ENCODE assay signal across 19 cellular contexts in the genomic region with DNA sequence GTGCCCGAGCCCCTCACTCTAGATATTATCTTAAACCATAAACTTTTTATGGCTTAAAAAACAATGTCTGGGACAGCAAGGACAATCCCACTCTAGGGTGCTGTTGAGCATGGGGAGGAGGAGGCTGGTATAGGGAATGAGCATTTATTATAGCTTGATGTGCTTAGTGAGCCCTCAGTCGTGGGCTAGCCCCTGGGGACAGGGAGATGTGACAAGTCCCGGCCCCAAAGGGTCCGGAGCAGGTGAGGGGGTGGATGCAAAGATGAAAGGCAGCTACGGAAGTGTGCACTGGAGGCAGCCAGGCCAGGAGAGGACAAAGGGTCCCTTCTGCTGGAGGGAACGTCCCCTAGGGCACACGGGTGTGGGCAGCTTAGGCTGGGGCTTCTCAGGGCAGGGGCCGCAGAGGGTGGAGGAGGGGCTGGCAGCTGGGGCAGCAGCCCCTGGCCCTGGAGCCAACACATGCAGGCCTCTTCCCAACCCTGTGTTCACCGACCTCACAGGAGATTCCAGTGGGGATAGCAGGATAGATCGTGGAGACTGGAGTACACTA.
A peak's percentile ranks its signal among the peaks of the same experiment; 100 is the strongest.
DNase-seq lines count a peak whose midpoint lies in the region; ATAC-seq and TF ChIP-seq lines count a peak whose summit lies in the region.
"Had no signal": no experiment of that assay in that cellular context is flagged by ENCODE, and none has a peak within 500 bp of the region (broad histone marks: within the 10 kb centered on the region; RNA-seq: fewer than 3 reads in every experiment).

No MANE protein-coding gene starts in this region.

- H3K9ac ChIP-seq in neural progenitor cell, result no peak overlapping the region
- H3K9ac ChIP-seq: BLaER1 had no signal

- H3K4me1 ChIP-seq in neural progenitor cell, result peaks cover 20% of the 10 kb centered on the region
- H3K4me1 ChIP-seq: BLaER1 had no signal

- no peak overlapping the region for H3K27ac ChIP-seq in neural progenitor cell
- H3K27ac ChIP-seq: BLaER1 had no signal

- H3K27ac Mint-ChIP-seq in neural progenitor cell, result peak overlapping the region; percentile 40
- H3K27ac Mint-ChIP-seq in stimulated activated effector memory CD8-positive, alpha-beta T cell treated with anti-CD3 and anti-CD28 coated beads, Interleukin-12 subunit alpha, Interleukin-12 subunit beta, amount 100 ng/mL, for 72 hours, result no peak overlapping the region
- H3K27ac Mint-ChIP-seq: CD14-positive monocyte, HFFc6 had no signal

- peaks cover 13% of the 10 kb centered on the region for H3K4me1 Mint-ChIP-seq in neural progenitor cell
- no peaks in the 10 kb centered on the region for H3K4me1 Mint-ChIP-seq in stimulated activated effector memory CD8-positive, alpha-beta T cell treated with anti-CD3 and anti-CD28 coated beads, Interleukin-12 subunit alpha, Interleukin-12 subunit beta, amount 100 ng/mL, for 72 hours
- H3K4me1 Mint-ChIP-seq: CD14-positive monocyte; CD4-positive, alpha-beta memory T cell had no signal

- no peaks in the 10 kb centered on the region for H3K36me3 Mint-ChIP-seq in neural progenitor cell
- no peaks in the 10 kb centered on the region for H3K36me3 Mint-ChIP-seq in stimulated activated effector memory CD8-positive, alpha-beta T cell treated with anti-CD3 and anti-CD28 coated beads, Interleukin-12 subunit alpha, Interleukin-12 subunit beta, amount 100 ng/mL, for 72 hours
- H3K36me3 Mint-ChIP-seq: CD14-positive monocyte; CD4-positive, alpha-beta memory T cell had no signal

- H3K4me3 ChIP-seq in neural progenitor cell, result no peak overlapping the region
- H3K4me3 ChIP-seq: BLaER1, GM12878 had no signal

- no peak for TF ChIP-seq CTCF in neural progenitor cell (IDR thresholded peaks at IDR 0.05)

- peaks cover 2% of the 10 kb centered on the region for H3K9me3 Mint-ChIP-seq in neural progenitor cell
- peaks cover 4% of the 10 kb centered on the region for H3K9me3 Mint-ChIP-seq in stimulated activated effector memory CD8-positive, alpha-beta T cell treated with anti-CD3 and anti-CD28 coated beads, Interleukin-12 subunit alpha, Interleukin-12 subunit beta, amount 100 ng/mL, for 72 hours

- no peaks in the 10 kb centered on the region for H3F3A ChIP-seq in neural progenitor cell (ENCODE audit: low read depth)

- no peak overlapping the region for H3K4me2 ChIP-seq in neural progenitor cell
- H3K4me2 ChIP-seq: BLaER1 had no signal

- no peaks in the 10 kb centered on the region for H3K9me3 ChIP-seq in neural progenitor cell (ENCODE audit: low read depth)

- no peak overlapping the region for H2AFZ ChIP-seq in neural progenitor cell (replicated peaks)

- peak; percentile 13 for DNase-seq in activated effector memory CD4-positive, alpha-beta T cell treated with anti-CD3 and anti-CD28 coated beads, Interleukin-2, amount 50 U/mL, for 16 hours
- no peak for DNase-seq in activated effector memory CD4-positive, alpha-beta T cell treated with Interleukin-2 at 50 U/mL for 16 hours
- DNase-seq in ecto neural progenitor cell (ENCODE audit: low spot score) (peak; percentile 46), neural progenitor cell (ENCODE audit: low spot score) (no peak), NOMO-1 treated with dmso at 0.1 percent for 144 hours (lab: John Stamatoyannopoulos, UW; ENCODE audit: unreplicated experiment) (no peak)
- no peak for DNase-seq in stimulated activated effector memory CD8-positive, alpha-beta T cell treated with anti-CD3 and anti-CD28 coated beads, Interleukin-12 subunit alpha, Interleukin-12 subunit beta, amount 100 ng/mL, for 72 hours (ENCODE audit: low spot score in 2 of 2)
- DNase-seq: 8988T; Calu3; CD4-positive, alpha-beta memory T cell; GF-D8; GOT3; H7; HFFc6 had no signal

- H3K27me3 ChIP-seq in neural progenitor cell, result peaks cover 6% of the 10 kb centered on the region
- H3K27me3 ChIP-seq: BLaER1 had no signal

- H3K27me3 Mint-ChIP-seq in neural progenitor cell (ENCODE audit: insufficient read depth, low read depth), result peaks cover 4% of the 10 kb centered on the region

- no peaks in the 10 kb centered on the region for H3K36me3 ChIP-seq in neural progenitor cell
- H3K36me3 ChIP-seq: BLaER1 had no signal

- H3K4me3 Mint-ChIP-seq in neural progenitor cell, result no peak overlapping the region
- H3K4me3 Mint-ChIP-seq in stimulated activated effector memory CD8-positive, alpha-beta T cell treated with anti-CD3 and anti-CD28 coated beads, Interleukin-12 subunit alpha, Interleukin-12 subunit beta, amount 100 ng/mL, for 72 hours, result no peak overlapping the region
- H3K4me3 Mint-ChIP-seq: CD14-positive monocyte; CD4-positive, alpha-beta memory T cell; HFFc6 had no signal

- no peaks in the 10 kb centered on the region for H3K79me2 ChIP-seq in neural progenitor cell (ENCODE audit: low read depth)

- H4K20me1 ChIP-seq in neural progenitor cell (ENCODE audit: low read depth), result no peaks in the 10 kb centered on the region
- H4K20me1 ChIP-seq: BLaER1 had no signal

- ATAC-seq in stimulated activated effector memory CD8-positive, alpha-beta T cell treated with anti-CD3 and anti-CD28 coated beads, Interleukin-12 subunit alpha, Interleukin-12 subunit beta, amount 100 ng/mL, for 72 hours, result peak; percentile 35
- ATAC-seq in HG02938 (IDR thresholded peaks at IDR 0.05; ENCODE audit: unreplicated experiment) (no peak), HG03108 (IDR thresholded peaks at IDR 0.05; ENCODE audit: unreplicated experiment) (no peak)
- ATAC-seq: GM12878, HCT116 had no signal

Comparison
In these comparisons a context has a peak if more than half of its experiments do, and no peak if none do; other contexts are left out.
1. DNase-seq: peak in activated effector memory CD4-positive, alpha-beta T cell treated with anti-CD3 and anti-CD28 coated beads, Interleukin-2, amount 50 U/mL, for 16 hours (single experiment) and ecto neural progenitor cell (single experiment); none in activated effector memory CD4-positive, alpha-beta T cell treated with Interleukin-2 at 50 U/mL for 16 hours (single experiment), neural progenitor cell (single experiment), stimulated activated effector memory CD8-positive, alpha-beta T cell treated with anti-CD3 and anti-CD28 coated beads, Interleukin-12 subunit alpha, Interleukin-12 subunit beta, amount 100 ng/mL, for 72 hours (0 of 2) and NOMO-1 treated with dmso at 0.1 percent for 144 hours (single experiment).